In genomic region chr4:130896920-130897319, GRCh38 we compare ENCODE assay signal across 11 cellular contexts.
"Had no signal": no experiment of that assay in that cellular context is flagged by ENCODE, and none has a peak within 500 bp of the region (broad histone marks: within the 10 kb centered on the region; RNA-seq: fewer than 3 reads in every experiment).

No MANE protein-coding gene starts in this region.

- DNase-seq: GM23248, GOT3, H7, H9, HCEC 1CT, HFFc6 had no signal

- H3K4me3 Mint-ChIP-seq: GM23338, H9, HFFc6 had no signal

- ATAC-seq: GM23338, HCT116 had no signal

- H3K4me3 ChIP-seq: GM23248, GM23338, HAP-1 had no signal

- FAIRE-seq: H1, H54 had no signal

- H3K36me3 ChIP-seq: HAP-1 had no signal

- H3K9me3 ChIP-seq: HAP-1 had no signal

- H3K9me3 Mint-ChIP-seq: GM23338, H9 had no signal

- H3K4me2 ChIP-seq: GM23338 had no signal

- H2AFZ ChIP-seq: GM23248, GM23338 had no signal

- H3K4me1 Mint-ChIP-seq: GM23338, H9 had no signal

- H3K27ac ChIP-seq: GM23248 had no signal

- H3K9ac ChIP-seq: GM23248 had no signal

- H3K27ac Mint-ChIP-seq: GM23338, H9, HFFc6 had no signal

- H3K4me1 ChIP-seq: HAP-1 had no signal
